Comparison of ENCODE assay signal across 1 cellular context in genomic region chr9:98536542-98537173, GRCh38.
TF ChIP-seq lines count a peak whose summit lies in the region.

No MANE protein-coding gene starts in this region.

TF ChIP-seq in K562, 482 proteins besides CTCF, POLR2A, EP300 and RAD21 (continued from another document and continues in another):
- no peak for TF ChIP-seq ARID3A (IDR thresholded peaks at IDR 0.05; ENCODE audit: borderline replicate concordance, low read depth, low read length)
- TF ChIP-seq RNF219 (CRISPR knock-in tag; IDR thresholded peaks at IDR 0.05): no peak
- no peak for TF ChIP-seq TSC22D4 (tag; IDR thresholded peaks at IDR 0.05)
- no peak for TF ChIP-seq CEBPG (CRISPR knock-in tag; IDR thresholded peaks at IDR 0.05)
- no peak for TF ChIP-seq CEBPG (tag; conservative IDR thresholded peaks at IDR 0.05 in 1 of 2, IDR thresholded peaks at IDR 0.05 in 1 of 2)
- TF ChIP-seq MECOM (CRISPR knock-in tag; IDR thresholded peaks at IDR 0.05): no peak
- no peak for TF ChIP-seq SIX5 (IDR thresholded peaks at IDR 0.05; ENCODE audit: borderline replicate concordance in 1 of 2, insufficient read depth in 1 of 2, low read depth in 1 of 2, low read length in 2 of 2)
- no peak for TF ChIP-seq BRF1 (IDR thresholded peaks at IDR 0.05; ENCODE audit: borderline replicate concordance, extremely low read depth, insufficient read length)
- TF ChIP-seq RB1 (IDR thresholded peaks at IDR 0.05; ENCODE audit: low read depth): peak; percentile 46; the same call in 1 of the 2 replicates
- TF ChIP-seq THRA (IDR thresholded peaks at IDR 0.05): no peak
- no peak for TF ChIP-seq ZNF280A (IDR thresholded peaks at IDR 0.05; ENCODE audit: low read depth, partially characterized antibody)
- no peak for TF ChIP-seq CBFA2T2 (conservative IDR thresholded peaks at IDR 0.05)
- no peak for TF ChIP-seq ZNF444 (CRISPR knock-in tag; IDR thresholded peaks at IDR 0.05)
- no peak for TF ChIP-seq DDX20 (tag; IDR thresholded peaks at IDR 0.05; ENCODE audit: low read depth)
- TF ChIP-seq RCOR1 (IDR thresholded peaks at IDR 0.05; ENCODE audit: borderline replicate concordance in 1 of 2, low read depth in 2 of 2, low read length in 2 of 2): peak in 1 of 2 experiments; percentile 65; a peak in 1 of 4 replicates
- no peak for TF ChIP-seq DIDO1 (tag; IDR thresholded peaks at IDR 0.05; ENCODE audit: low read depth)
- TF ChIP-seq ZNF77 (CRISPR knock-in tag; IDR thresholded peaks at IDR 0.05): no peak
- no peak for TF ChIP-seq GATA2 (CRISPR knock-in tag; IDR thresholded peaks at IDR 0.05)
- TF ChIP-seq FUS (optimal IDR thresholded peaks at IDR 0.05; ENCODE audit: low read depth, low read length): no peak
- no peak for TF ChIP-seq HDAC3 (IDR thresholded peaks at IDR 0.05; ENCODE audit: borderline replicate concordance, partially characterized antibody)
- no peak for TF ChIP-seq GTF2B (IDR thresholded peaks at IDR 0.05; ENCODE audit: extremely low read depth, insufficient read length)
- TF ChIP-seq XRCC5 (IDR thresholded peaks at IDR 0.05; ENCODE audit: low read depth, low read length): 0 out of 2 replicates have a peak, but pooled peaks have one; percentile 36
- no peak for TF ChIP-seq POU5F1 (IDR thresholded peaks at IDR 0.05; ENCODE audit: borderline replicate concordance, low read depth, low read length, partially characterized antibody)
- peak; percentile 48; the same call in 1 of the 2 replicates for TF ChIP-seq TFAP4 (CRISPR knock-in tag; IDR thresholded peaks at IDR 0.05; ENCODE audit: borderline replicate concordance)
- TF ChIP-seq ZNF408 (CRISPR knock-in tag; IDR thresholded peaks at IDR 0.05; ENCODE audit: low read depth): no peak
- no peak for TF ChIP-seq MAFF (IDR thresholded peaks at IDR 0.05; ENCODE audit: low read length)
- TF ChIP-seq GTF2F1 (IDR thresholded peaks at IDR 0.05; ENCODE audit: low read depth, low read length): no peak
- TF ChIP-seq DLX4 (CRISPR knock-in tag; IDR thresholded peaks at IDR 0.05): no peak
- no peak for TF ChIP-seq PREB (CRISPR knock-in tag; IDR thresholded peaks at IDR 0.05)
- TF ChIP-seq SP2 (IDR thresholded peaks at IDR 0.05; ENCODE audit: extremely low read depth, low read depth, low read length, poor library complexity, severe bottlenecking): no peak
- no peak for TF ChIP-seq KLF16 (IDR thresholded peaks at IDR 0.05)
- 0 out of 4 replicates have a peak, but pooled peaks of 1 of the 2 experiments have one; percentile 20 for TF ChIP-seq MAZ (CRISPR knock-in tag; conservative IDR thresholded peaks at IDR 0.05 in 1 of 2, IDR thresholded peaks at IDR 0.05 in 1 of 2)
- peak; percentile 24; the same call in 1 of the 2 replicates for TF ChIP-seq DEAF1 (CRISPR knock-in tag; IDR thresholded peaks at IDR 0.05)
- no peak for TF ChIP-seq GATAD2A (IDR thresholded peaks at IDR 0.05)
- TF ChIP-seq MED1 (CRISPR knock-in tag; IDR thresholded peaks at IDR 0.05; ENCODE audit: borderline replicate concordance): no peak
- TF ChIP-seq ZNF57 (CRISPR knock-in tag; IDR thresholded peaks at IDR 0.05): no peak
- TF ChIP-seq HDGF (IDR thresholded peaks at IDR 0.05): no peak
- no peak for TF ChIP-seq ZFP1 (CRISPR knock-in tag; IDR thresholded peaks at IDR 0.05)
- TF ChIP-seq SNIP1 (IDR thresholded peaks at IDR 0.05; ENCODE audit: low read depth): no peak
- TF ChIP-seq BCLAF1 (IDR thresholded peaks at IDR 0.05; ENCODE audit: borderline replicate concordance in 1 of 2, control insufficient read depth in 1 of 2, low read depth in 2 of 2, low read length in 1 of 2): no peak
- TF ChIP-seq RFX7 (CRISPR knock-in tag; IDR thresholded peaks at IDR 0.05): no peak
- TF ChIP-seq NR0B1 (IDR thresholded peaks at IDR 0.05; ENCODE audit: partially characterized antibody): no peak
- TF ChIP-seq HNRNPH1 (optimal IDR thresholded peaks at IDR 0.05; ENCODE audit: low read depth, low read length): no peak
- no peak for TF ChIP-seq TAL1 (IDR thresholded peaks at IDR 0.05)
- peak; percentile 42 for TF ChIP-seq GMEB1 (CRISPR knock-in tag; IDR thresholded peaks at IDR 0.05)
- TF ChIP-seq ZNF511 (CRISPR knock-in tag; IDR thresholded peaks at IDR 0.05): no peak
